ENCODE assay signal across 9 cellular contexts in the genomic region with DNA sequence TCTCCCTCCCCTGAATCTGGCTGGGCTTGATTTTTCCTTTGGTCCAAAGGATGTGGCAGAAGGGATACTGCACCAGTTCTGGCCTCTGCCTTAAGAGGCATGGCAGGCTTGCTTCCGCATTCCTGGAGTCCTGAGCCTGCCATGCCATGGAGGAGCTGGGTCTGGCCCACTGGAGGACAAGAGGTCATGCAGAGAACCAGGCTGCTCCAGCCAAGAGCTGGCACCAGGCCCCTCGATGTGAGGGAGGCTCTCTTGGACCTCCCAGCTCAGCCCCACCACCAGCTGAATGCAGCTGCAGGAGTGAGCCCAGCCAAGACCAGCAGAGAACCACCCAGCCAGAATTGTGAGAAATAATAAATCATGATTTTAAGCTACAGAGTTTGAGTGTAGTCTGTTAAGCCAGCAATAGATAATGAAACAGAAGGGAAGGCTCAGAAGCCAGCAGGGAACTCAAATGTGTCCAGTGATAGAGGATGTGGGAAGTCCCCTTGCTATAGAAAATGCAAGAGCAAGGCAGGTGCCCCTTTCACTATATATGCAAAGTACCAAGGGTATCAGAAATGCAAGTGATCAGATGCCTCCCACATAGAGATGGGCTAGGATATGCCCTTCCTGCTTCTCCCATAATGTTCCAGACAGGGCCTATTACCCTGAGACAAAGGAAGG.
A peak's percentile ranks its signal among the peaks of the same experiment; 100 is the strongest.
DNase-seq lines count a peak whose midpoint lies in the region; ATAC-seq and TF ChIP-seq lines count a peak whose summit lies in the region.
"Had no signal": no experiment of that assay in that cellular context is flagged by ENCODE, and none has a peak within 500 bp of the region (broad histone marks: within the 10 kb centered on the region; RNA-seq: fewer than 3 reads in every experiment).

No MANE protein-coding gene starts in this region.

- H3K27me3 ChIP-seq in left lung: no peaks in the 10 kb centered on the region

- intact Hi-C loops in left lung (cut with DNase I): loop anchor here in 1 of 2 donors (10.0 kb wide), 1 partner anchor 226 kb away; no protein-coding TSS in a partner anchor

- H3K4me3 ChIP-seq in GM12865 (ENCODE audit: low read depth, low read length) (peak overlapping the region; percentile 14; the same call in 1 of the 2 replicates), left lung (no peak overlapping the region)
- H3K4me3 ChIP-seq: SK-N-MC had no signal

- DNase-seq in GM12865 (ENCODE audit: low read depth) (peak; percentile 78), NCI-H446 treated with DMSO at 0.1 percent for 48 hours (lab: John Stamatoyannopoulos, UW) (peak; percentile 52), left lung (no peak), COR-L47 (lab: John Stamatoyannopoulos, UW) (no peak), hepatic stellate cell (ENCODE audit: low spot score) (no peak), NCI-H187 treated with DMSO at 0.1 percent for 48 hours (lab: John Stamatoyannopoulos, UW) (no peak), NCI-H510A (lab: John Stamatoyannopoulos, UW) (no peak)

- ATAC-seq in GM21360 (IDR thresholded peaks at IDR 0.05; ENCODE audit: unreplicated experiment): peak; percentile 58
- ATAC-seq in left lung: peak; percentile 46

- no peaks in the 10 kb centered on the region for H3K36me3 ChIP-seq in left lung

- peaks cover 8 to 40% of the 10 kb centered on the region in 2 donors for H3K4me1 ChIP-seq in left lung

- no peak overlapping the region for H3K27ac ChIP-seq in left lung
- H3K27ac ChIP-seq: SK-N-MC had no signal

- TF ChIP-seq CTCF in GM12865 (IDR thresholded peaks at IDR 0.05; ENCODE audit: insufficient read depth, low read depth, low read length, missing control alignments) (no peak), left lung (IDR thresholded peaks at IDR 0.05) (no peak)

- no peaks in the 10 kb centered on the region for H3K9me3 ChIP-seq in left lung

Comparison
In these comparisons a context has a peak if more than half of its experiments do, and no peak if none do; other contexts are left out.
1. DNase-seq: peak in GM12865 (single experiment) and NCI-H446 treated with DMSO at 0.1 percent for 48 hours (single experiment); none in left lung (0 of 2), COR-L47 (single experiment), hepatic stellate cell (single experiment), NCI-H187 treated with DMSO at 0.1 percent for 48 hours (single experiment) and NCI-H510A (single experiment).